Comparison of ENCODE assay signal across 10 cellular contexts in the genomic region with DNA sequence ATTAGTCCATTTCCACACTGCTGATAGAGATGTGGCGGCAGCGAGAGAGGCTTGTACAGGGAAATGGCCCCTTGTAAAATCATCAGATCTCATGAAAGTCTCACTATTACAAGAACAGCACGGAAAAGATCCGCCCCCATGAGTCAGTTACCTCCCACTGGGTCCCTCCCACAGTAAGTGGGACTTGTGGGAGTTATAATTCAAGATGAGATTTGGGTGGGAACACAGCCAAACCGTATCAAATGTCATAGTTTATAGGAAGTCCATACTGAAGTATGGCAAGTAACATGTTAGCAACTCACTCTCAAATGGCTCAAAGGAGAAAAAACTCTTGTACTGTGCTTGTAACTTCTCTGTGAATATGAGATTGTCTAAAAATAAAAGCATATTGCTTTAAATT. TPM values are rescaled to one million over a fixed set of nuclear protein-coding genes. Genes with fewer than 3 reads are reported as not detected.
DNase-seq lines count a peak whose midpoint lies in the region; ATAC-seq and TF ChIP-seq lines count a peak whose summit lies in the region.
"Had no signal": no experiment of that assay in that cellular context is flagged by ENCODE, and none has a peak within 500 bp of the region (broad histone marks: within the 10 kb centered on the region; RNA-seq: fewer than 3 reads in every experiment).

No MANE protein-coding gene starts in this region.

- WGBS in gastroesophageal sphincter (ENCODE audit: low coverage in 1 of 2), 2 donors, result 52 to 54% methylated on average over 2 to 4 of the region's 5 CpGs

- TF ChIP-seq CTCF in LNCaP clone FGC (IDR thresholded peaks at IDR 0.05; ENCODE audit: control insufficient read depth, extremely low read depth, insufficient read depth) (no peak), VCaP (conservative IDR thresholded peaks at IDR 0.05) (no peak), mucosa of descending colon (IDR thresholded peaks at IDR 0.05) (no peak), gastroesophageal sphincter (IDR thresholded peaks at IDR 0.05) (no peak)

- TF ChIP-seq POLR2A in gastroesophageal sphincter (IDR thresholded peaks at IDR 0.05), result no peak

- TF ChIP-seq EP300 in gastroesophageal sphincter (IDR thresholded peaks at IDR 0.05), result no peak

- H3K27me3 ChIP-seq in gastroesophageal sphincter, result no peaks in the 10 kb centered on the region

- H3K4me3 ChIP-seq in LNCaP clone FGC (ENCODE audit: low read depth, low read length) (no peak overlapping the region), mucosa of descending colon (no peak overlapping the region), gastroesophageal sphincter (no peak overlapping the region)

- ATAC-seq in mucosa of descending colon, result peak; percentile 92
- no peak for ATAC-seq in GM18873 (IDR thresholded peaks at IDR 0.05; ENCODE audit: low FRiP score, unreplicated experiment)
- no peak for ATAC-seq in gastroesophageal sphincter
- ATAC-seq in HG03039 (IDR thresholded peaks at IDR 0.05; ENCODE audit: unreplicated experiment), result no peak
- ATAC-seq: naive thymus-derived CD4-positive, alpha-beta T cell had no signal

- intact Hi-C loops in mucosa of descending colon (cut with DNase I, micrococcal nuclease), result no loop called here

- H3K36me3 ChIP-seq in mucosa of descending colon (ENCODE audit: low read depth) (peaks cover 3% of the 10 kb centered on the region), gastroesophageal sphincter (peaks cover 0 to 97% of the 10 kb centered on the region in 2 donors)

- H3K4me1 ChIP-seq in mucosa of descending colon (ENCODE audit: low read depth) (peaks cover 8% of the 10 kb centered on the region), gastroesophageal sphincter (no peaks in the 10 kb centered on the region)

- DNase-seq in Daoy (ENCODE audit: low read depth) (peak; percentile 94), LNCaP clone FGC (ENCODE audit: low read depth) (peak; percentile 75), mucosa of descending colon (peak in 2 of 3 donors; percentile 48 to 85), NCI-H446 treated with DMSO at 0.1 percent for 48 hours (lab: John Stamatoyannopoulos, UW) (no peak)
- DNase-seq: amygdala; naive thymus-derived CD4-positive, alpha-beta T cell had no signal

- H3K9me3 ChIP-seq in mucosa of descending colon (no peaks in the 10 kb centered on the region), gastroesophageal sphincter (no peaks in the 10 kb centered on the region)

- peak overlapping the region; percentile 20 for H3K27ac ChIP-seq in VCaP
- H3K27ac ChIP-seq in gastroesophageal sphincter, result no peak overlapping the region

RNA-seq across cellular contexts. Expression of a gene that starts 56.1 kb away (rescaled TPM):
- total RNA-seq in Daoy (2014; rRNA removed; shearing (Covaris generic)), result 22.6 and 34.4 TPM in 2 replicates
- total RNA-seq in mucosa of descending colon, result 100 to 1,000 TPM in 2 of 3 donors, 10 to 100 TPM in 1; 98.1 to 163 (median 109) TPM
- total RNA-seq in gastroesophageal sphincter, result 10 to 100 TPM; 27.6 to 44.0 (median 35.9) TPM
